In genomic region chr11:74719011-74719410, GRCh38 we compare ENCODE assay signal across 1 cellular context.
TF ChIP-seq lines count a peak whose summit lies in the region.

No MANE protein-coding gene starts in this region.

TF ChIP-seq in K562, 482 proteins besides CTCF, POLR2A, EP300 and RAD21:
- no peak for TF ChIP-seq CEBPG (CRISPR knock-in tag; IDR thresholded peaks at IDR 0.05)
- no peak for TF ChIP-seq CEBPG (tag; conservative IDR thresholded peaks at IDR 0.05 in 1 of 2, IDR thresholded peaks at IDR 0.05 in 1 of 2)
- no peak for TF ChIP-seq EP400 (IDR thresholded peaks at IDR 0.05)
- TF ChIP-seq YBX1 (IDR thresholded peaks at IDR 0.05) = no peak
- peak; percentile 47 for TF ChIP-seq ZFP36 (IDR thresholded peaks at IDR 0.05; ENCODE audit: low read depth, low read length, partially characterized antibody)
- no peak for TF ChIP-seq FOXJ2 (tag; IDR thresholded peaks at IDR 0.05)
- TF ChIP-seq ZBTB43 (CRISPR knock-in tag; IDR thresholded peaks at IDR 0.05) = no peak
- TF ChIP-seq ZNF384 (IDR thresholded peaks at IDR 0.05; ENCODE audit: low read depth, low read length) = no peak
- peak; percentile 41; the same call in 1 of the 2 replicates for TF ChIP-seq BCOR (IDR thresholded peaks at IDR 0.05)
- peak; percentile 91 for TF ChIP-seq RBM25 (IDR thresholded peaks at IDR 0.05; ENCODE audit: low read depth, low read length, severe bottlenecking)
- TF ChIP-seq ZBTB49 (CRISPR knock-in tag; IDR thresholded peaks at IDR 0.05; ENCODE audit: borderline replicate concordance) = no peak
- no peak for TF ChIP-seq ZNF584 (CRISPR knock-in tag; IDR thresholded peaks at IDR 0.05; ENCODE audit: low read depth)
- TF ChIP-seq PHTF2 (CRISPR knock-in tag; IDR thresholded peaks at IDR 0.05) = no peak
TF ChIP-seq in K562: peak in this region for 3.
